Comparison of ENCODE assay signal across 14 cellular contexts in the genomic region with DNA sequence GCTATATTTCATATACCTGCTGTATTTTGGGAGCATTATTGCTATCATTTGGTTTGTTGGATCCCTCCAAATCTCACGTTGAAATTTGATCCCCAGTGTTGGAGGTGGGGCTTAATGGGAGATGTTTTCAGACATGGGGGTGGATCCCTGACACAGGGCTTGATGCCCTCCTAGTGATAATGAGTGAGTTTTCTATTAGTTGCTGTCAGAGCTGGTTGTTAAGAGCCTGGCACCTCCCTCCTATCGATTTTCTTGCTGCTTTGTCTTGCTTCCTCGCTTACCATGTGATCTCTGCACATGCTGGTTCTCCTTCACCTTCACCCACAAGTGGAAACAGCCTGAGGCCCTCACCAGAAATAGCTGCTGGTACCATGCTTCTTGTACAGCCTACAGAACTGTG.
DNase-seq lines count a peak whose midpoint lies in the region; ATAC-seq and TF ChIP-seq lines count a peak whose summit lies in the region.
"Had no signal": no experiment of that assay in that cellular context is flagged by ENCODE, and none has a peak within 500 bp of the region (broad histone marks: within the 10 kb centered on the region; RNA-seq: fewer than 3 reads in every experiment).

No MANE protein-coding gene starts in this region.

- peaks cover 43% of the 10 kb centered on the region for H3K4me1 Mint-ChIP-seq in activated naive CD8-positive, alpha-beta T cell treated with anti-CD3 and anti-CD28 coated beads, Interleukin-2, amount 50 U/mL, for 24 hours
- H3K4me1 Mint-ChIP-seq in natural killer cell, result peaks cover 31 to 33% of the 10 kb centered on the region in 2 donors

- TF ChIP-seq CTCF in left ventricle myocardium inferior (IDR thresholded peaks at IDR 0.05; ENCODE audit: borderline replicate concordance), result no peak
- TF ChIP-seq CTCF in heart left ventricle (IDR thresholded peaks at IDR 0.05), result no peak
- no peak for TF ChIP-seq CTCF in natural killer cell (IDR thresholded peaks at IDR 0.05)
- TF ChIP-seq CTCF in RWPE1 (conservative IDR thresholded peaks at IDR 0.05; ENCODE audit: low read depth), result no peak

- peaks cover 5% of the 10 kb centered on the region for H3K36me3 Mint-ChIP-seq in activated naive CD8-positive, alpha-beta T cell treated with anti-CD3 and anti-CD28 coated beads, Interleukin-2, amount 50 U/mL, for 24 hours (ENCODE audit: low read depth)
- H3K36me3 Mint-ChIP-seq in natural killer cell, result no peaks in the 10 kb centered on the region

- H3K4me3 Mint-ChIP-seq in activated naive CD8-positive, alpha-beta T cell treated with anti-CD3 and anti-CD28 coated beads, Interleukin-2, amount 50 U/mL, for 24 hours, result no peak overlapping the region
- H3K4me3 Mint-ChIP-seq in natural killer cell, result no peak overlapping the region

- H3K4me1 ChIP-seq in left ventricle myocardium inferior (peaks cover 37% of the 10 kb centered on the region), heart left ventricle (peaks cover 6 to 48% (median 25%) of the 10 kb centered on the region in 12 donors)

- H3K9me3 Mint-ChIP-seq in activated naive CD8-positive, alpha-beta T cell treated with anti-CD3 and anti-CD28 coated beads, Interleukin-2, amount 50 U/mL, for 24 hours, result peaks cover 5% of the 10 kb centered on the region
- H3K9me3 Mint-ChIP-seq in natural killer cell, result peaks cover 0 to 1% of the 10 kb centered on the region in 2 donors

- DNase-seq in left ventricle myocardium inferior (no peak), heart left ventricle (no peak), natural killer cell (no peak), RWPE1 (ENCODE audit: low spot score) (no peak), NCI-H1092 treated with DMSO at 0.1 percent for 48 hours (lab: John Stamatoyannopoulos, UW) (no peak), HPDE6-E6E7 (ENCODE audit: extremely low spot score) (no peak)
- DNase-seq in activated naive CD8-positive, alpha-beta T cell treated with anti-CD3 and anti-CD28 coated beads, Interleukin-2, amount 50 U/mL, for 24 hours, result no peak
- DNase-seq: activated CD4-positive, CD25-positive, alpha-beta regulatory T cell; activated gamma-delta T cell treated with Interleukin-2 at 50 U/mL for 16 hours; NCI-H1092; NCI-H82; SIG-M5 had no signal

- H3K27ac Mint-ChIP-seq in activated naive CD8-positive, alpha-beta T cell treated with anti-CD3 and anti-CD28 coated beads, Interleukin-2, amount 50 U/mL, for 24 hours, result peak overlapping the region; percentile 55
- H3K27ac Mint-ChIP-seq in natural killer cell, result peak overlapping the region; percentile 4 to 53

- H3K27me3 ChIP-seq in left ventricle myocardium inferior (ENCODE audit: low read depth) (no peaks in the 10 kb centered on the region), heart left ventricle (no peaks in the 10 kb centered on the region)

- H3K9me3 ChIP-seq in left ventricle myocardium inferior (replicated peaks) (no peaks in the 10 kb centered on the region), heart left ventricle (no peaks in the 10 kb centered on the region)

- CTCF ChIA-PET in RWPE1 (lab: Yijun Ruan, JAX), result no interaction called here

- no peak for TF ChIP-seq POLR2A in heart left ventricle (IDR thresholded peaks at IDR 0.05)

- ATAC-seq in heart left ventricle, result no peak
- ATAC-seq in activated naive CD8-positive, alpha-beta T cell treated with anti-CD3 and anti-CD28 coated beads, Interleukin-2, amount 50 U/mL, for 24 hours, result no peak
- ATAC-seq in natural killer cell, result no peak
- ATAC-seq in GM21786 (IDR thresholded peaks at IDR 0.05; ENCODE audit: unreplicated experiment), result no peak
- ATAC-seq: HCT116 had no signal

- H3K4me3 ChIP-seq in left ventricle myocardium inferior (no peak overlapping the region), heart left ventricle (no peak overlapping the region)

- intact Hi-C loops in left ventricle myocardium inferior (cut with micrococcal nuclease) (no loop called here), heart left ventricle (cut with DNase I) (loop anchor here in 7 of 10 donors (2.0 to 10.0 kb wide), 10 partner anchors 67 to 901 kb away; a partner anchor contains a TSS), natural killer cell (cut with micrococcal nuclease) (no loop called here)

- POLR2A ChIA-PET in RWPE1 (lab: Yijun Ruan, JAX; ENCODE audit: low non-redundant PET), result no interaction called here

- H3K36me3 ChIP-seq in left ventricle myocardium inferior (no peaks in the 10 kb centered on the region), heart left ventricle (no peaks in the 10 kb centered on the region)

- WGBS in heart left ventricle, 4 donors, result 90 to 96% (median 93%) methylated on average over 3 of the region's 3 CpGs

- peaks cover 3% of the 10 kb centered on the region for H3K27me3 Mint-ChIP-seq in activated naive CD8-positive, alpha-beta T cell treated with anti-CD3 and anti-CD28 coated beads, Interleukin-2, amount 50 U/mL, for 24 hours
- peaks cover 4 to 6% of the 10 kb centered on the region in 2 donors for H3K27me3 Mint-ChIP-seq in natural killer cell (ENCODE audit: low read depth in 2 of 2)

- peak overlapping the region; percentile 94 for H3K27ac ChIP-seq in left ventricle myocardium inferior (replicated peaks)
- H3K27ac ChIP-seq in heart left ventricle, result peak overlapping the region in 4 of 12 donors; percentile 2 to 99 (median 97)
- no peak overlapping the region; the same call in 1 of the 2 replicates for H3K27ac ChIP-seq in RWPE1

Comparison
In these comparisons a context has a peak if more than half of its experiments do, and no peak if none do; other contexts are left out.
1. intact Hi-C loops: an anchor here in heart left ventricle (2.0 to 10.0 kb wide); none called in left ventricle myocardium inferior and natural killer cell.